17 cellular contexts compared by ENCODE assay signal in the genomic region with DNA sequence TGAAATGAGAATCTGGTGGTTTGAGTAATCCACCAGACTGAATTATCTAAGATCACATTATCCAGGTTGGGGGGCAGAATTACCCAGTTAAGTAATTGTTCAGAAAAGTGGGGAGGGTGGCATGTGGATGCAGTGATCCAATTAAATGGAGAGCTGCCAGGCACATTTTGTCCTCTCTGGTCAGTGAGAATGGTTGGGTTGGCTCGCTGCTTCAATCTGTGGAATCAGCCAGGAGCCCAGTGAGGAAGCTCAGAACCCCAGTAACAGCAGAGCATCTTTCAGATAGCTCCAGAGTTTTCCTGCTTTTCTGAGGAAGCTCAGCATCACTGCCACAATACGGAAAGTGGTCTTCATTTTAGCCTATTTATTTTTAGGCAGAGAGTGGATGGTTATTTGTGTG. TPM values are rescaled to one million over a fixed set of nuclear protein-coding genes. Genes with fewer than 3 reads are reported as not detected.
DNase-seq lines count a peak whose midpoint lies in the region; ATAC-seq and TF ChIP-seq lines count a peak whose summit lies in the region.
"Had no signal": no experiment of that assay in that cellular context is flagged by ENCODE, and none has a peak within 500 bp of the region (broad histone marks: within the 10 kb centered on the region; RNA-seq: fewer than 3 reads in every experiment).

No MANE protein-coding gene starts in this region.

- no peak for TF ChIP-seq CTCF in thyroid gland (IDR thresholded peaks at IDR 0.05)

- intact Hi-C loops in thyroid gland (cut with DNase I), result no loop called here

- peak; percentile 1 for DNase-seq in NCI-H524 treated with DMSO at 0.1 percent for 48 hours (lab: John Stamatoyannopoulos, UW)
- peak; percentile 63 for DNase-seq in cerebellum (ENCODE audit: low spot score)
- peak; percentile 21 for DNase-seq in medulla oblongata (ENCODE audit: extremely low spot score)
- peak; percentile 46 to 54 for DNase-seq in thyroid gland
- no peak for DNase-seq in NK-92 treated with Interleukin-12 subunit alpha and Interleukin-12 subunit beta, amount 100 ng/mL, for 24 hours (lab: John Stamatoyannopoulos, UW)
- DNase-seq: BE2C, DMS79 treated with DMSO at 0.1 percent for 48 hours, MG63, NCI-H1417, NCI-H1694 treated with DMSO at 0.1 percent for 48 hours, NCI-H510A, NCI-H774, Peyer's patch had no signal

- H3K27me3 ChIP-seq in thyroid gland, result no peaks in the 10 kb centered on the region
- H3K27me3 ChIP-seq: BE2C, MG63, Peyer's patch had no signal

- no peak for TF ChIP-seq POLR2A in thyroid gland (IDR thresholded peaks at IDR 0.05)

- no peak overlapping the region for H3K4me3 ChIP-seq in thyroid gland (replicated peaks in 1 of 3)
- H3K4me3 ChIP-seq: A549, GM12878, MG63, Peyer's patch had no signal

- 88 to 92% methylated on average over 2 of the region's 2 CpGs for WGBS in thyroid gland, 2 donors

- no peaks in the 10 kb centered on the region for H3K9me3 ChIP-seq in thyroid gland
- H3K9me3 ChIP-seq: A549, BE2C, MG63, Peyer's patch had no signal

- no peak for ATAC-seq in HG02798 (IDR thresholded peaks at IDR 0.05; ENCODE audit: poor library complexity, unreplicated experiment)
- ATAC-seq in HG03280 (IDR thresholded peaks at IDR 0.05; ENCODE audit: unreplicated experiment), result no peak
- ATAC-seq: A549, GM12878 had no signal

- no peaks in the 10 kb centered on the region for H3K36me3 ChIP-seq in thyroid gland
- H3K36me3 ChIP-seq: BE2C, MG63 had no signal

- peaks cover 0 to 3% of the 10 kb centered on the region in 2 donors for H3K4me1 ChIP-seq in thyroid gland
- H3K4me1 ChIP-seq: A549, BE2C, Peyer's patch had no signal

- H3K27ac ChIP-seq in thyroid gland, result no peak overlapping the region
- H3K27ac ChIP-seq: A549, Peyer's patch had no signal

RNA-seq across cellular contexts. Expression of a gene that starts 6.4 kb away (rescaled TPM):
- total RNA-seq in cerebellum (26.6 TPM), thyroid gland (10 to 100 TPM in 3 of 4 donors, 1 to 10 TPM in 1; 7.6 to 17.6 (median 14.1) TPM)

RNA-seq across cellular contexts. Expression of a gene that starts 36.1 kb away (rescaled TPM):
- total RNA-seq in cerebellum (47.0 TPM), thyroid gland (10 to 100 TPM in 1 of 4 donors, 1 to 10 TPM in 3; 5.1 to 12.2 (median 7.7) TPM)
